Comparison of ENCODE assay signal across 25 cellular contexts in genomic region chr10:6894405-6894804, GRCh38.
"Had no signal": no experiment of that assay in that cellular context is flagged by ENCODE, and none has a peak within 500 bp of the region (broad histone marks: within the 10 kb centered on the region; RNA-seq: fewer than 3 reads in every experiment).

No MANE protein-coding gene starts in this region.

- DNase-seq: activated CD4-positive, alpha-beta T cell treated with anti-CD3 and anti-CD28 coated beads for 48 hours; activated CD4-positive, alpha-beta T cell treated with anti-CD3 and anti-CD28 coated beads, Interleukin-2, amount 50 U/mL, for 48 hours; activated CD8-positive, alpha-beta memory T cell treated with anti-CD3 and anti-CD28 coated beads for 24 hours; activated effector memory CD4-positive, alpha-beta T cell treated with Interleukin-2 at 50 U/mL for 16 hours; activated naive CD4-positive, alpha-beta T cell treated with Interleukin-2 at 50 U/mL for 16 hours; anterior cingulate cortex; body of pancreas; cortex of kidney; effector memory CD8-positive, alpha-beta T cell; gastrocnemius medialis; glutamatergic neuron; kidney; left colon; mammary epithelial cell; naive B cell; ovary; right lobe of liver; stimulated activated CD4-positive, alpha-beta T cell treated with anti-CD3 and anti-CD28 coated beads, Interleukin-4, amount 100 ng/mL, for 24 hours; stimulated activated naive CD8-positive, alpha-beta T cell treated with anti-CD3 and anti-CD28 coated beads, Interleukin-15, amount 100 ng/mL, for 72 hours; substantia nigra; T-helper 9 cell; upper lobe of left lung had no signal

- FAIRE-seq: endothelial cell of umbilical vein, TTC549 had no signal

- ATAC-seq: body of pancreas; effector memory CD8-positive, alpha-beta T cell; gastrocnemius medialis; left colon; stimulated activated effector memory CD8-positive, alpha-beta T cell treated with anti-CD3 and anti-CD28 coated beads, Interleukin-12 subunit alpha, Interleukin-12 subunit beta, amount 100 ng/mL, for 72 hours; stimulated activated naive CD8-positive, alpha-beta T cell treated with anti-CD3 and anti-CD28 coated beads, Interleukin-15, amount 100 ng/mL, for 72 hours had no signal
